8 cellular contexts compared by ENCODE assay signal in the genomic region with DNA sequence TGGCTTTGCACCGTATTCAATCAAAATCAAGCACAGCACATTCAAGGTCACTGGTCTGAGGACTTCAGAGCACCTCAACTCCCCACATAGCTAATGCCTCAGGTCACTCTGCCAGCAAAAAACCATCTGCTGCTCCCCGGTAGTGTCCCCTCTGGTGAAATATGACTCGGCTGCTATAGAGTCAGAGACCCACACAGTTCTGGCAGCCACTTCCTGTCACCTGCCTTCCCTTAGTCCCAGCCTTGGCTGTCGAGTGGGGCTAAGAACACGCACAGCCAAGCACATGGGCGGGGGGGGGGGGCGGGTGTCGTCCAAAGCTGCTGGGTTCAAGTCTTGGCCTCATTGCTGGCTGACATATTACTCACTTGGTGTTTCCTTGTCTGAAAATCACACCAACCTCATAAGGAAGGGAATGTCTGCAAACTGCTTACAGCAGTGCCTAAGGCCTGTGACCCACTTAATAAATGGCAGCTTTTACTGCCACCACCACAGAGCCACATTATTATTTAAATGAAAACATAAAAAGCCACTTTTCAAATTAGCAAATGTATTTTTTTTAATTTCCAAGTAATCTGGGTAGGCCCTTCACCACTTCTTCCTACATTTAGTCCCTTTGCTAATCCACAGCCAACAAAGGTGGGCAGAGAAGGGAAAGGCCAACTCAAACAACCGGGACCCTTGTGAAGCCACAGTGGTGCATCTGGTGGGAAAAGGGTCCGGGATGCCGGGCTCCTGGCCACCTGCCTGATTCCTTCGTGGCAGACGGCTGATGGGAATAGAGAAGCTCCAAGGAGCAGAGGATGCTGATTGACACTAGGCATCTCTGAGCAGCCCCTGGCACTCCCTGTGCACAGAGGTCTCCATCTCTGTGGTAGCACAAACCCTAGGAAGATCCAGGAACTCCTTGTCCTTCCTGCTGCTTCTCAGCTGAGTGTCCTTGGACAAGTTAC. TPM values are rescaled to one million over a fixed set of nuclear protein-coding genes. Genes with fewer than 3 reads are reported as not detected.
DNase-seq lines count a peak whose midpoint lies in the region; ATAC-seq and TF ChIP-seq lines count a peak whose summit lies in the region.

No MANE protein-coding gene starts in this region.

- no peaks in the 10 kb centered on the region for H3K9me3 Mint-ChIP-seq in T-helper 2 cell treated with Interferon-gamma antibody and Interleukin-4, amounts not matched to agents 5 μg/mL and 100 μg/mL, for 36 hours
- H3K9me3 Mint-ChIP-seq in MCF 10A (ENCODE audit: unreplicated experiment) (no peaks in the 10 kb centered on the region), endodermal cell (peaks cover 12% of the 10 kb centered on the region)

- peak overlapping the region; percentile 56 for H3K27ac Mint-ChIP-seq in T-helper 2 cell treated with Interferon-gamma antibody and Interleukin-4, amounts not matched to agents 5 μg/mL and 100 μg/mL, for 36 hours
- H3K27ac Mint-ChIP-seq in MCF 10A (ENCODE audit: low read depth, unreplicated experiment) = no peak overlapping the region
- H3K27ac Mint-ChIP-seq in endodermal cell = no peak overlapping the region

- H3K4me3 Mint-ChIP-seq in T-helper 2 cell treated with Interferon-gamma antibody and Interleukin-4, amounts not matched to agents 5 μg/mL and 100 μg/mL, for 36 hours = no peak overlapping the region
- no peak overlapping the region for H3K4me3 Mint-ChIP-seq in MCF 10A (ENCODE audit: unreplicated experiment)
- no peak overlapping the region for H3K4me3 Mint-ChIP-seq in endodermal cell

- no peaks in the 10 kb centered on the region for H3K27me3 ChIP-seq in fibroblast of lung (ENCODE audit: control insufficient read depth, insufficient read depth, low read length)
- H3K27me3 ChIP-seq in endodermal cell (ENCODE audit: control insufficient read depth, insufficient read depth, low read length, poor library complexity, severe bottlenecking) = no peaks in the 10 kb centered on the region

- H3K4me1 Mint-ChIP-seq in T-helper 2 cell treated with Interferon-gamma antibody and Interleukin-4, amounts not matched to agents 5 μg/mL and 100 μg/mL, for 36 hours (ENCODE audit: low read depth) = peaks cover 13% of the 10 kb centered on the region
- H3K4me1 Mint-ChIP-seq in MCF 10A (ENCODE audit: insufficient read depth, unreplicated experiment) = peaks cover 10% of the 10 kb centered on the region
- H3K4me1 Mint-ChIP-seq in endodermal cell = no peaks in the 10 kb centered on the region

- H3K4me1 ChIP-seq in fibroblast of lung (ENCODE audit: control insufficient read depth, extremely low read depth, insufficient read depth, low read length) (peaks cover 2% of the 10 kb centered on the region), endodermal cell (ENCODE audit: control insufficient read depth, insufficient read depth, low read length) (no peaks in the 10 kb centered on the region)

- TF ChIP-seq CTCF in fibroblast of lung (conservative IDR thresholded peaks at IDR 0.05 in 1 of 2, IDR thresholded peaks at IDR 0.05 in 1 of 2; ENCODE audit: low read depth in 1 of 2, low read length in 2 of 2) (no peak), MCF 10A (IDR thresholded peaks at IDR 0.05; ENCODE audit: unreplicated experiment) (no peak), endodermal cell (conservative IDR thresholded peaks at IDR 0.05) (no peak)

- H3K27me3 Mint-ChIP-seq in T-helper 2 cell treated with Interferon-gamma antibody and Interleukin-4, amounts not matched to agents 5 μg/mL and 100 μg/mL, for 36 hours (ENCODE audit: low read depth) = no peaks in the 10 kb centered on the region
- no peaks in the 10 kb centered on the region for H3K27me3 Mint-ChIP-seq in MCF 10A (ENCODE audit: insufficient read depth, unreplicated experiment)
- no peaks in the 10 kb centered on the region for H3K27me3 Mint-ChIP-seq in endodermal cell (ENCODE audit: insufficient read depth)

- ATAC-seq in HG02678 (IDR thresholded peaks at IDR 0.05; ENCODE audit: unreplicated experiment) (peak; percentile 67), HG02973 (IDR thresholded peaks at IDR 0.05; ENCODE audit: unreplicated experiment) (no peak)

- H3K4me3 ChIP-seq in fibroblast of lung (replicated peaks in 1 of 4; ENCODE audit: control extremely low read depth in 1 of 4, insufficient read depth in 1 of 4, low read depth in 3 of 4, low read length in 4 of 4) (no peak overlapping the region), endodermal cell (ENCODE audit: low read length) (no peak overlapping the region)

- no peak overlapping the region for H3K4me2 ChIP-seq in fibroblast of lung (ENCODE audit: extremely low read depth, insufficient read depth, low read length)

- H3K9ac ChIP-seq in fibroblast of lung (ENCODE audit: insufficient read depth, low read length) (no peak overlapping the region), endodermal cell (ENCODE audit: extremely low read depth, low read length, poor library complexity, severe bottlenecking) (no peak overlapping the region)

- H3K79me2 ChIP-seq in fibroblast of lung (ENCODE audit: control insufficient read depth, insufficient read depth, low read length) = no peaks in the 10 kb centered on the region

- intact Hi-C loops in MCF 10A (cut with micrococcal nuclease) = no loop called here

- no peak overlapping the region for H2AFZ ChIP-seq in fibroblast of lung (ENCODE audit: low read length)

- POLR2A ChIA-PET in MCF 10A (lab: Yijun Ruan, JAX) = interaction anchor here (0.5 to 1.3 kb wide), 3 partner anchors 8 to 312 kb away, joined by 3 to 5 read pairs (median 3); no protein-coding TSS in a partner anchor

- CTCF ChIA-PET in MCF 10A (lab: Yijun Ruan, JAX) = interaction anchor here (1.1 kb wide), 2 partner anchors 9 to 12 kb away, joined by 3 to 6 read pairs; no protein-coding TSS in a partner anchor

- H3K27ac ChIP-seq in fibroblast of lung (ENCODE audit: insufficient read depth, low read length) (no peak overlapping the region), endodermal cell (ENCODE audit: low read depth, low read length) (no peak overlapping the region)

- peaks cover 68% of the 10 kb centered on the region for H3K36me3 Mint-ChIP-seq in T-helper 2 cell treated with Interferon-gamma antibody and Interleukin-4, amounts not matched to agents 5 μg/mL and 100 μg/mL, for 36 hours (ENCODE audit: low read depth)
- H3K36me3 Mint-ChIP-seq in MCF 10A (ENCODE audit: insufficient read depth, unreplicated experiment) (peaks cover 74% of the 10 kb centered on the region), endodermal cell (ENCODE audit: low read depth) (peaks cover 79% of the 10 kb centered on the region)

- DNase-seq in A172 (ENCODE audit: low spot score) = peak; percentile 60
- peak; percentile 47 for DNase-seq in T-helper 2 cell treated with Interferon-gamma antibody and Interleukin-4, amounts not matched to agents 5 μg/mL and 100 μg/mL, for 36 hours (ENCODE audit: low spot score)
- DNase-seq in fibroblast of lung (ENCODE audit: low read depth in 2 of 2) = peak; percentile 31 to 68
- no peak for DNase-seq in MCF 10A (ENCODE audit: unreplicated experiment)
- no peak for DNase-seq in endodermal cell
- no peak for DNase-seq in HT-29 (ENCODE audit: low spot score)

- BruUV-seq in MCF 10A (replicated peaks; lab: Mats Ljungman, UMichigan) = no TSS peak

- H3K36me3 ChIP-seq in fibroblast of lung (ENCODE audit: control insufficient read depth, insufficient read depth, low read length) (peaks cover 20% of the 10 kb centered on the region), endodermal cell (ENCODE audit: control insufficient read depth, insufficient read depth, low read length) (peaks cover 95% of the 10 kb centered on the region)

- no peaks in the 10 kb centered on the region for H4K20me1 ChIP-seq in fibroblast of lung (ENCODE audit: control insufficient read depth, extremely low read depth, insufficient read depth, low read length)

- WGBS in endodermal cell (ENCODE audit: insufficient coverage in 1 of 2, insufficient read length in 1 of 2), 2 experiments = 88 to 98% methylated on average over 7 to 12 of the region's 13 CpGs

- H3K9me3 ChIP-seq in fibroblast of lung (ENCODE audit: control insufficient read depth, insufficient read depth, low read depth, low read length) (no peaks in the 10 kb centered on the region), endodermal cell (ENCODE audit: control insufficient read depth, low read length) (peaks cover 12% of the 10 kb centered on the region)

RNA-seq across cellular contexts. Expression of a gene that starts 37.3 kb away (rescaled TPM):
- 29.4 and 33.1 TPM in 2 replicates for total RNA-seq in A172 (2014; rRNA removed; shearing (Covaris generic))
- total RNA-seq in fibroblast of lung (9.2 and 9.4 TPM in 2 replicates), MCF 10A (2022) (46.4 and 52.7 TPM in 2 replicates), endodermal cell (10 to 100 TPM; 37.9 to 45.5 TPM)
- polyA plus RNA-seq in fibroblast of lung = 9.9 and 11.9 TPM in 2 replicates
- polyA plus RNA-seq in fibroblast of lung (2012) = 20.5 and 22.8 TPM in 2 replicates
- polyA minus RNA-seq in fibroblast of lung (ENCODE audit: low replicate concordance) = 35.0 and 47.9 TPM in 2 replicates
- 20.6 TPM for polyA plus RNA-seq in endodermal cell (2013, experiment 1 of 2)
- polyA plus RNA-seq in endodermal cell (2013, experiment 2 of 2) = 19.8 TPM
- 21.0 and 23.8 TPM in 2 replicates for total RNA-seq in HT-29 (2014; rRNA removed; shearing (Covaris generic))

RNA-seq across cellular contexts. Expression of a gene that starts 37.7 kb away (rescaled TPM):
- total RNA-seq in A172 (2014; rRNA removed; shearing (Covaris generic)) = 121 and 151 TPM in 2 replicates
- total RNA-seq in fibroblast of lung = 66.9 and 68.1 TPM in 2 replicates
- 58.6 and 59.3 TPM in 2 replicates for polyA plus RNA-seq in fibroblast of lung
- polyA plus RNA-seq in fibroblast of lung (2012) = 28.4 and 30.5 TPM in 2 replicates
- 7.1 and 21.4 TPM in 2 replicates for polyA minus RNA-seq in fibroblast of lung (ENCODE audit: low replicate concordance)
- total RNA-seq in MCF 10A (2022) = 95.3 and 96.3 TPM in 2 replicates
- total RNA-seq in endodermal cell = 100 to 1,000 TPM; 184 to 191 TPM
- 149 TPM for polyA plus RNA-seq in endodermal cell (2013, experiment 1 of 2)
- 126 TPM for polyA plus RNA-seq in endodermal cell (2013, experiment 2 of 2)
- total RNA-seq in HT-29 (2014; rRNA removed; shearing (Covaris generic)) = 50.0 and 72.1 TPM in 2 replicates

Comparison
In these comparisons a context has a peak if more than half of its experiments do, and no peak if none do; other contexts are left out.
1. DNase-seq: peak in A172 (single experiment), T-helper 2 cell treated with Interferon-gamma antibody and Interleukin-4, amounts not matched to agents 5 μg/mL and 100 μg/mL, for 36 hours (single experiment) and fibroblast of lung (2 of 2); none in MCF 10A (single experiment), endodermal cell (single experiment) and HT-29 (single experiment).